ENCODE assay signal across 14 cellular contexts in genomic region chr12:67469666-67470065, GRCh38.
DNase-seq lines count a peak whose midpoint lies in the region; ATAC-seq and TF ChIP-seq lines count a peak whose summit lies in the region.
"Had no signal": no experiment of that assay in that cellular context is flagged by ENCODE, and none has a peak within 500 bp of the region (broad histone marks: within the 10 kb centered on the region; RNA-seq: fewer than 3 reads in every experiment).

No MANE protein-coding gene starts in this region.

- peak overlapping the region; percentile 62 for H3K4me2 ChIP-seq in GM23338
- H3K4me2 ChIP-seq: BLaER1 treated with 17β-estradiol and CSF1 and Interleukin-3, amounts not matched to agents 10 nM and 100 nM had no signal

- H3K27me3 Mint-ChIP-seq in GM23338 (ENCODE audit: insufficient read depth, low read depth, poor library complexity) (no peaks in the 10 kb centered on the region), nephron progenitor cell (ENCODE audit: low read depth, poor library complexity) (no peaks in the 10 kb centered on the region)
- H3K27me3 Mint-ChIP-seq: activated naive CD4-positive, alpha-beta T cell treated with anti-CD3 and anti-CD28 coated beads, Interleukin-2, amount 50 U/mL, for 24 hours had no signal

- H3K27ac ChIP-seq in GM23338 (ENCODE audit: low read depth) = no peak overlapping the region
- H3K27ac ChIP-seq in cardiac muscle cell = peak overlapping the region; percentile 90
- H3K27ac ChIP-seq: BLaER1 treated with 17β-estradiol and CSF1 and Interleukin-3, amounts not matched to agents 10 nM and 100 nM; spleen had no signal

- no peaks in the 10 kb centered on the region for H3K36me3 ChIP-seq in GM23338 (ENCODE audit: insufficient read depth)
- H3K36me3 ChIP-seq in cardiac muscle cell = no peaks in the 10 kb centered on the region
- H3K36me3 ChIP-seq: BLaER1 treated with 17β-estradiol and CSF1 and Interleukin-3, amounts not matched to agents 10 nM and 100 nM; spleen had no signal

- H3K4me1 ChIP-seq in GM23338 (ENCODE audit: insufficient read depth) (peaks cover 23% of the 10 kb centered on the region), cardiac muscle cell (ENCODE audit: low read depth) (peaks cover 32% of the 10 kb centered on the region)
- H3K4me1 ChIP-seq: spleen had no signal

- H3K79me2 ChIP-seq in GM23338 (replicated peaks; ENCODE audit: insufficient read depth) = no peaks in the 10 kb centered on the region

- ATAC-seq in GM23338 (peak; percentile 87), omental fat pad (ENCODE audit: low FRiP score) (no peak), GM18498 (IDR thresholded peaks at IDR 0.05; ENCODE audit: unreplicated experiment) (no peak)
- ATAC-seq: HepG2 had no signal

- H3K4me1 Mint-ChIP-seq in GM23338 (peaks cover 28% of the 10 kb centered on the region), nephron progenitor cell (peaks cover 18% of the 10 kb centered on the region)
- H3K4me1 Mint-ChIP-seq: activated naive CD4-positive, alpha-beta T cell treated with anti-CD3 and anti-CD28 coated beads, Interleukin-2, amount 50 U/mL, for 24 hours had no signal

- H3K9me3 ChIP-seq in cardiac muscle cell (ENCODE audit: low read depth) = no peaks in the 10 kb centered on the region

- peak overlapping the region; percentile 24; the same call in 1 of the 2 replicates for H3K27ac Mint-ChIP-seq in GM23338
- no peak overlapping the region for H3K27ac Mint-ChIP-seq in nephron progenitor cell
- H3K27ac Mint-ChIP-seq: activated naive CD4-positive, alpha-beta T cell treated with anti-CD3 and anti-CD28 coated beads, Interleukin-2, amount 50 U/mL, for 24 hours had no signal

- DNase-seq in GM23338 (ENCODE audit: low spot score) (peak; percentile 54), NCI-H510A treated with DMSO at 0.1 percent for 48 hours (lab: John Stamatoyannopoulos, UW) (peak; percentile 24), cardiac muscle cell (ENCODE audit: low read depth in 1 of 2, low spot score in 1 of 2) (peak; percentile 30 to 78), nephron progenitor cell (peak; percentile 48), omental fat pad (ENCODE audit: low spot score) (no peak), amniotic stem cell (lab: John Stamatoyannopoulos, UW) (no peak)
- DNase-seq: central memory CD4-positive, alpha-beta T cell; DMS79 treated with DMSO at 0.1 percent for 48 hours; spleen; stimulated activated naive CD4-positive, alpha-beta T cell treated with Interleukin-2 at 50 U/mL for 16 hours had no signal

- no peaks in the 10 kb centered on the region for H3K36me3 Mint-ChIP-seq in GM23338 (ENCODE audit: low read depth)
- H3K36me3 Mint-ChIP-seq in nephron progenitor cell (ENCODE audit: low read depth) = peaks cover 6% of the 10 kb centered on the region

- TF ChIP-seq CTCF in GM23338 (conservative IDR thresholded peaks at IDR 0.05; ENCODE audit: low read depth in 2 of 2) (no peak), cardiac muscle cell (IDR thresholded peaks at IDR 0.05; ENCODE audit: low read depth, low read length) (no peak), nephron progenitor cell (IDR thresholded peaks at IDR 0.05) (no peak), omental fat pad (IDR thresholded peaks at IDR 0.05) (no peak)

- 0 out of 2 replicates have a peak, but pooled peaks cover 5% of the 10 kb centered on the region for H3K9me2 ChIP-seq in GM23338 (ENCODE audit: insufficient read depth)

- H3F3A ChIP-seq in GM23338 (replicated peaks; ENCODE audit: low read depth) = no peaks in the 10 kb centered on the region

- H4K20me1 ChIP-seq in GM23338 (replicated peaks; ENCODE audit: insufficient read depth) = no peaks in the 10 kb centered on the region
- H4K20me1 ChIP-seq: BLaER1 treated with 17β-estradiol and CSF1 and Interleukin-3, amounts not matched to agents 10 nM and 100 nM had no signal

- H3K9me3 Mint-ChIP-seq in GM23338 (no peaks in the 10 kb centered on the region), nephron progenitor cell (peaks cover 34% of the 10 kb centered on the region)

- H3K4me3 Mint-ChIP-seq in GM23338 (no peak overlapping the region), nephron progenitor cell (no peak overlapping the region)
- H3K4me3 Mint-ChIP-seq: activated naive CD4-positive, alpha-beta T cell treated with anti-CD3 and anti-CD28 coated beads, Interleukin-2, amount 50 U/mL, for 24 hours had no signal

- H3K27me3 ChIP-seq in GM23338 (ENCODE audit: insufficient read depth) = no peaks in the 10 kb centered on the region
- no peaks in the 10 kb centered on the region for H3K27me3 ChIP-seq in cardiac muscle cell
- H3K27me3 ChIP-seq: BLaER1 treated with 17β-estradiol and CSF1 and Interleukin-3, amounts not matched to agents 10 nM and 100 nM; spleen had no signal

- H2AFZ ChIP-seq in GM23338 = peak overlapping the region; percentile 91

- H3K4me3 ChIP-seq in GM23338 (no peak overlapping the region), cardiac muscle cell (no peak overlapping the region)
- H3K4me3 ChIP-seq: BLaER1 treated with 17β-estradiol and CSF1 and Interleukin-3, amounts not matched to agents 10 nM and 100 nM; spleen had no signal

TF ChIP-seq in GM23338, 12 proteins besides CTCF, POLR2A, EP300 and RAD21 (continues in another document):
- TF ChIP-seq CREB1 (CRISPR knock-in tag; IDR thresholded peaks at IDR 0.05; ENCODE audit: low read depth) (no peak), ZNF462 (CRISPR knock-in tag; IDR thresholded peaks at IDR 0.05) (no peak), NANOG (IDR thresholded peaks at IDR 0.05; ENCODE audit: borderline replicate concordance) (no peak), ETS1 (IDR thresholded peaks at IDR 0.05) (no peak), STAT1 (IDR thresholded peaks at IDR 0.05; ENCODE audit: unreplicated experiment) (no peak)

Comparison
In these comparisons a context has a peak if more than half of its experiments do, and no peak if none do; other contexts are left out.
1. DNase-seq: peak in GM23338 (single experiment), NCI-H510A treated with DMSO at 0.1 percent for 48 hours (single experiment), cardiac muscle cell (2 of 2) and nephron progenitor cell (single experiment); none in omental fat pad (single experiment) and amniotic stem cell (single experiment).